ENCODE assay signal across 8 cellular contexts in genomic region chr6:151675746-151676459, GRCh38.
A peak's percentile ranks its signal among the peaks of the same experiment; 100 is the strongest.
DNase-seq lines count a peak whose midpoint lies in the region; ATAC-seq and TF ChIP-seq lines count a peak whose summit lies in the region.

No MANE protein-coding gene starts in this region.

- H3F3A ChIP-seq in MM.1S (ENCODE audit: insufficient read depth, low read length), result no peaks in the 10 kb centered on the region

- H3K18ac ChIP-seq in mesendoderm (ENCODE audit: low read length), result no peak overlapping the region

- DNase-seq in NCI-H524 (lab: John Stamatoyannopoulos, UW) (peak; percentile 45 to 52), NCI-H524 treated with DMSO at 0.1 percent for 48 hours (lab: John Stamatoyannopoulos, UW) (no peak), MM.1S (peak; percentile 49), cerebellar cortex (ENCODE audit: low spot score) (peak; percentile 22), mesendoderm (peak; percentile 78), thoracic aorta (ENCODE audit: low spot score) (no peak)

- H3K23ac ChIP-seq in mesendoderm (ENCODE audit: low read length), result no peak overlapping the region

- CTCF ChIA-PET in HEK293 (lab: Yijun Ruan, JAX), result interaction anchor here (0.6 to 2.5 kb wide), 22 partner anchors 8 to 996 kb away, joined by 3 to 15 read pairs (median 4); no protein-coding TSS in a partner anchor

- H2AK5ac ChIP-seq in mesendoderm (ENCODE audit: low read length), result no peak overlapping the region

- POLR2A ChIA-PET in HEK293 (lab: Yijun Ruan, JAX), result no interaction called here

- H4K5ac ChIP-seq in mesendoderm (ENCODE audit: low read length), result no peak overlapping the region

- H2AFZ ChIP-seq in MM.1S (ENCODE audit: low read length), result peak overlapping the region; percentile 49

- no CpG with 5 or more reads among the region's 8 CpGs for WGBS in mesendoderm (ENCODE audit: extremely low coverage, insufficient coverage, low lambda C conversion rate)

- no peak overlapping the region for H2BK120ac ChIP-seq in mesendoderm (ENCODE audit: low read depth, low read length)

- H3K79me2 ChIP-seq in MM.1S (ENCODE audit: low read length), result no peaks in the 10 kb centered on the region
- no peaks in the 10 kb centered on the region for H3K79me2 ChIP-seq in mesendoderm (ENCODE audit: control insufficient read depth, insufficient read depth, low read length)

- no peaks in the 10 kb centered on the region for H3K79me1 ChIP-seq in mesendoderm (ENCODE audit: low read length)

- H3K9me3 ChIP-seq in HEK293 (ENCODE audit: control insufficient read depth, insufficient read depth, low read depth, low read length), result no peaks in the 10 kb centered on the region
- no peaks in the 10 kb centered on the region for H3K9me3 ChIP-seq in MM.1S (replicated peaks; ENCODE audit: insufficient read depth, low read length)
- no peaks in the 10 kb centered on the region for H3K9me3 ChIP-seq in thoracic aorta

- no peak overlapping the region for H3K4me3 ChIP-seq in HEK293 (ENCODE audit: low read depth, low read length)
- no peak overlapping the region for H3K4me3 ChIP-seq in MM.1S (ENCODE audit: low read length)
- no peak overlapping the region for H3K4me3 ChIP-seq in WI38 (ENCODE audit: low read depth, low read length)
- H3K4me3 ChIP-seq in mesendoderm (ENCODE audit: low read length), result no peak overlapping the region
- no peak overlapping the region for H3K4me3 ChIP-seq in thoracic aorta

- H3K27ac ChIP-seq in HEK293 (ENCODE audit: extremely low read depth, low read depth, low read length), result no peak overlapping the region
- no peak overlapping the region for H3K27ac ChIP-seq in MM.1S (ENCODE audit: low read length)
- H3K27ac ChIP-seq in mesendoderm (ENCODE audit: low read depth, low read length), result no peak overlapping the region
- no peak overlapping the region for H3K27ac ChIP-seq in thoracic aorta

- no peaks in the 10 kb centered on the region for H4K20me1 ChIP-seq in MM.1S (ENCODE audit: insufficient read depth, low read length)

- ATAC-seq in thoracic aorta (ENCODE audit: insufficient number of reproducible peaks, low FRiP score, low read depth), result no peak

- H3K4ac ChIP-seq in mesendoderm (ENCODE audit: low read depth, low read length), result no peak overlapping the region

- no peaks in the 10 kb centered on the region for H3K27me3 ChIP-seq in MM.1S (replicated peaks; ENCODE audit: insufficient read depth, low read length)
- no peaks in the 10 kb centered on the region for H3K27me3 ChIP-seq in mesendoderm (ENCODE audit: insufficient read depth, low read length, poor library complexity)
- no peaks in the 10 kb centered on the region for H3K27me3 ChIP-seq in thoracic aorta (replicated peaks; ENCODE audit: insufficient read depth)

- H3K36me3 ChIP-seq in HEK293 (ENCODE audit: control insufficient read depth in 2 of 2, insufficient read depth in 1 of 2, low read length in 2 of 2), result no peaks in the 10 kb centered on the region
- no peaks in the 10 kb centered on the region for H3K36me3 ChIP-seq in MM.1S (replicated peaks; ENCODE audit: insufficient read depth, low read length)
- H3K36me3 ChIP-seq in mesendoderm (ENCODE audit: control insufficient read depth, insufficient read depth, low read length), result no peaks in the 10 kb centered on the region
- no peaks in the 10 kb centered on the region for H3K36me3 ChIP-seq in thoracic aorta

- H3K9ac ChIP-seq in MM.1S (ENCODE audit: low read length), result no peak overlapping the region
- peak overlapping the region; percentile 17 for H3K9ac ChIP-seq in mesendoderm (ENCODE audit: low read length)

- H3K4me2 ChIP-seq in MM.1S (ENCODE audit: low read depth, low read length) (peak overlapping the region; percentile 43; the same call in 1 of the 2 replicates), mesendoderm (ENCODE audit: low read length) (no peak overlapping the region)

- no peak overlapping the region for H4K8ac ChIP-seq in mesendoderm (ENCODE audit: low read depth, low read length)

- no peak overlapping the region for H2BK15ac ChIP-seq in mesendoderm (replicated peaks; ENCODE audit: low read depth)

- peak overlapping the region; percentile 52 for H2BK5ac ChIP-seq in mesendoderm (ENCODE audit: low read length)

- TF ChIP-seq CTCF in HEK293 (tag by site-specific recombination; IDR thresholded peaks at IDR 0.05), result peak; percentile 85
- peak; percentile 76 for TF ChIP-seq CTCF in MM.1S (IDR thresholded peaks at IDR 0.05; ENCODE audit: low read length)
- TF ChIP-seq CTCF in WI38 (IDR thresholded peaks at IDR 0.05; ENCODE audit: low read depth, low read length), result peak; percentile 86
- TF ChIP-seq CTCF in thoracic aorta (IDR thresholded peaks at IDR 0.05), result peak; percentile 77

- H3K56ac ChIP-seq in mesendoderm (ENCODE audit: low read length), result peak overlapping the region; percentile 51

- H3K4me1 ChIP-seq in HEK293 (ENCODE audit: control insufficient read depth, insufficient read depth, low read length) (no peaks in the 10 kb centered on the region), MM.1S (ENCODE audit: low read length) (peaks cover 5% of the 10 kb centered on the region; the same call in 1 of the 2 replicates), mesendoderm (ENCODE audit: control insufficient read depth, low read depth, low read length) (peaks cover 2% of the 10 kb centered on the region), thoracic aorta (ENCODE audit: control insufficient read depth in 1 of 2, low read depth in 2 of 2) (peaks cover 0 to under 1% of the 10 kb centered on the region in 2 donors)

- no peaks in the 10 kb centered on the region for H3K9me2 ChIP-seq in MM.1S (replicated peaks; ENCODE audit: insufficient read depth, low read length)

TF ChIP-seq in HEK293, 187 proteins besides CTCF, POLR2A, EP300 and RAD21 (continues in another document):
- TF ChIP-seq ZEB2 (tag by site-specific recombination; IDR thresholded peaks at IDR 0.05) (peak; percentile 61), ZNF398 (tag by site-specific recombination; IDR thresholded peaks at IDR 0.05) (no peak), TRIM28 (IDR thresholded peaks at IDR 0.05; ENCODE audit: borderline replicate concordance, low read length) (no peak), MEIS1 (CRISPR knock-in tag; IDR thresholded peaks at IDR 0.05; ENCODE audit: borderline replicate concordance) (no peak), SCRT2 (tag by site-specific recombination; IDR thresholded peaks at IDR 0.05) (peak; percentile 46; the same call in 1 of the 2 replicates), ZFP37 (tag by site-specific recombination; IDR thresholded peaks at IDR 0.05) (no peak), KLF17 (tag by site-specific recombination; IDR thresholded peaks at IDR 0.05) (no peak), ZNF654 (tag by site-specific recombination; IDR thresholded peaks at IDR 0.05; ENCODE audit: low read depth) (peak; percentile 86), ZNF10 (tag by site-specific recombination; IDR thresholded peaks at IDR 0.05) (no peak), ZNF404 (tag by site-specific recombination; IDR thresholded peaks at IDR 0.05) (no peak), ZNF211 (tag by site-specific recombination; IDR thresholded peaks at IDR 0.05; ENCODE audit: low read depth) (no peak), ZNF664 (tag by site-specific recombination; IDR thresholded peaks at IDR 0.05) (no peak), ZNF449 (tag by site-specific recombination; IDR thresholded peaks at IDR 0.05) (no peak), ZNF335 (tag by site-specific recombination; conservative IDR thresholded peaks at IDR 0.05) (peak; percentile 65), EGR2 (tag by site-specific recombination; IDR thresholded peaks at IDR 0.05; ENCODE audit: low read depth) (no peak), WT1 (tag by site-specific recombination; IDR thresholded peaks at IDR 0.05) (no peak), ZNF473 (tag by site-specific recombination; IDR thresholded peaks at IDR 0.05) (no peak), GLIS2 (tag by site-specific recombination; IDR thresholded peaks at IDR 0.05) (no peak), ZNF324 (tag by site-specific recombination; IDR thresholded peaks at IDR 0.05) (no peak), ZNF585B (tag by site-specific recombination; IDR thresholded peaks at IDR 0.05) (no peak)

Comparison
In these comparisons a context has a peak if more than half of its experiments do, and no peak if none do; other contexts are left out.
1. DNase-seq: peak in NCI-H524 (2 of 2), MM.1S (single experiment), cerebellar cortex (single experiment) and mesendoderm (single experiment); none in NCI-H524 treated with DMSO at 0.1 percent for 48 hours (single experiment) and thoracic aorta (single experiment).
2. Peak in every context shown above with its lines, with median percentiles within 50 percentile points of each other: CTCF ChIP-seq.